In the genomic region with DNA sequence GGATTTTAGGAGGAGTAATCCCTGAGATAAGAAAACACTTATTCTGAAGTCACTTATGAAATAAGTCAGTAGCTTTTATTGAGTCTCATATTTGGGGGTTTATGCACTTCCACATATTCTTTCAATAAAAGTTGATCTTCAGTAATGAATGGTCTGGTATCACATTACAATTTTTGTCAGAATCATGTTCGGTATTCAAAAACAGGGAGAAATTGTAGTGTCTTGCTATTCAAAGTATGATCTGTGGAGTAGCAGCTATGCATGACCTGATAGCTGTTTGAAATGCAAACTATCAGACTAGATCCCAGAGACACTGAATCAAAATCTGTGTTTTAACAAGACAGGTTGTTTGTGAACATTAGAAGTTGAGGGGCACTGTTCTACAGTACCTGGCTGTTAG, we compare ENCODE assay signal across 25 cellular contexts.
A peak's percentile ranks its signal among the peaks of the same experiment; 100 is the strongest.
DNase-seq lines count a peak whose midpoint lies in the region; ATAC-seq, FAIRE-seq and TF ChIP-seq lines count a peak whose summit lies in the region.
"Had no signal": no experiment of that assay in that cellular context is flagged by ENCODE, and none has a peak within 500 bp of the region (broad histone marks: within the 10 kb centered on the region; RNA-seq: fewer than 3 reads in every experiment).

No MANE protein-coding gene starts in this region.

- peaks cover 77% of the 10 kb centered on the region for H3K4me1 Mint-ChIP-seq in HFFc6 (ENCODE audit: low read depth)
- H3K4me1 Mint-ChIP-seq in astrocyte (ENCODE audit: low read depth, unreplicated experiment) = peaks cover 6% of the 10 kb centered on the region
- H3K4me1 Mint-ChIP-seq: CD4-positive, CD25-positive, alpha-beta regulatory T cell; T-cell had no signal

- H3K9ac ChIP-seq in astrocyte (ENCODE audit: low read length) = no peak overlapping the region

- H3K4me2 ChIP-seq in astrocyte (ENCODE audit: low read length) = no peak overlapping the region

- in situ Hi-C loops in KBM-7 (cut with MboI; ENCODE audit: low pct_unique_long_range_greater_than_20kb, low sequenced_read_pairs) = no loop called here

- DNase-seq in AG09319 (ENCODE audit: extremely low read depth, low read depth) (peak; percentile 7), HFFc6 (no peak), astrocyte (ENCODE audit: low read depth) (no peak), iris pigment epithelial cell (ENCODE audit: low read depth) (peak; percentile 58), COR-L47 (lab: John Stamatoyannopoulos, UW) (no peak), KBM-7 (no peak)
- DNase-seq: BE2C; CD4-positive, CD25-positive, alpha-beta regulatory T cell; KG1; MG63; NCI-H1105 treated with DMSO at 0.1 percent for 48 hours; NCI-H2029; NCI-H446 treated with DMSO at 0.1 percent for 48 hours; NCI-H526; NCI-H82; NK-92 treated with Interleukin-12 subunit alpha and Interleukin-12 subunit beta, amount 100 ng/mL, for 24 hours; PC-3; T-cell had no signal

- no peak overlapping the region for H3K27ac ChIP-seq in astrocyte (ENCODE audit: low read depth, low read length)

- no peaks in the 10 kb centered on the region for H3K36me3 ChIP-seq in astrocyte (ENCODE audit: insufficient read depth, low read length)
- H3K36me3 ChIP-seq: BE2C had no signal

- no peaks in the 10 kb centered on the region for H4K20me1 ChIP-seq in astrocyte (ENCODE audit: insufficient read depth, low read length)

- no peak for TF ChIP-seq CTCF in AG09319 (IDR thresholded peaks at IDR 0.05; ENCODE audit: low read depth, low read length)
- TF ChIP-seq CTCF in HFFc6 (IDR thresholded peaks at IDR 0.05) = no peak
- no peak for TF ChIP-seq CTCF in astrocyte (IDR thresholded peaks at IDR 0.05; ENCODE audit: insufficient read depth, low read depth, low read length)

- H3K9me3 Mint-ChIP-seq in HFFc6 = peaks cover 12% of the 10 kb centered on the region; the same call in 1 of the 2 replicates
- no peaks in the 10 kb centered on the region for H3K9me3 Mint-ChIP-seq in astrocyte (ENCODE audit: unreplicated experiment)

- H3K27me3 Mint-ChIP-seq in HFFc6 (ENCODE audit: insufficient read depth) = no peaks in the 10 kb centered on the region
- peaks cover 2% of the 10 kb centered on the region for H3K27me3 Mint-ChIP-seq in astrocyte (ENCODE audit: low read depth, unreplicated experiment)
- H3K27me3 Mint-ChIP-seq: CD4-positive, CD25-positive, alpha-beta regulatory T cell; T-cell had no signal

- H3K36me3 Mint-ChIP-seq in HFFc6 (ENCODE audit: low read depth) = peaks cover 12% of the 10 kb centered on the region
- H3K36me3 Mint-ChIP-seq in astrocyte (ENCODE audit: low read depth, unreplicated experiment) = no peaks in the 10 kb centered on the region
- H3K36me3 Mint-ChIP-seq: CD4-positive, CD25-positive, alpha-beta regulatory T cell; T-cell had no signal

- ATAC-seq in GM18870 (IDR thresholded peaks at IDR 0.05; ENCODE audit: unreplicated experiment) (no peak), GM21515 (IDR thresholded peaks at IDR 0.05; ENCODE audit: unreplicated experiment) (no peak)
- ATAC-seq: HCT116, PC-3, T-cell had no signal

- no peaks in the 10 kb centered on the region for H3K79me2 ChIP-seq in astrocyte (ENCODE audit: insufficient read depth, low read length)

- H3K4me3 Mint-ChIP-seq in HFFc6 (no peak overlapping the region), astrocyte (ENCODE audit: unreplicated experiment) (no peak overlapping the region)
- H3K4me3 Mint-ChIP-seq: CD4-positive, CD25-positive, alpha-beta regulatory T cell; T-cell had no signal

- H3K27ac Mint-ChIP-seq in HFFc6 (peak overlapping the region; percentile 53), astrocyte (ENCODE audit: unreplicated experiment) (no peak overlapping the region)
- H3K27ac Mint-ChIP-seq: CD4-positive, CD25-positive, alpha-beta regulatory T cell; T-cell had no signal

- no peak overlapping the region for H2AFZ ChIP-seq in astrocyte (ENCODE audit: low read depth, low read length)

- H3K4me1 ChIP-seq in astrocyte (ENCODE audit: insufficient read depth, low read length) = no peaks in the 10 kb centered on the region
- H3K4me1 ChIP-seq: BE2C had no signal

- H3K4me3 ChIP-seq in astrocyte (ENCODE audit: insufficient read depth, low read depth, low read length) = no peak overlapping the region
- H3K4me3 ChIP-seq: MG63 had no signal

- H3K9me3 ChIP-seq in astrocyte (ENCODE audit: insufficient read depth, low read depth, low read length) = peaks cover 3% of the 10 kb centered on the region
- H3K9me3 ChIP-seq: BE2C had no signal

- H3K27me3 ChIP-seq in astrocyte (ENCODE audit: insufficient read depth, low read length) = no peaks in the 10 kb centered on the region
- H3K27me3 ChIP-seq: BE2C, MG63 had no signal

- peak; percentile 5 for FAIRE-seq in astrocyte (lab: Jason Lieb, UNC)
- FAIRE-seq: D721Med, GM18507, H1, HTR-8/SVneo had no signal

Comparison
In these comparisons a context has a peak if more than half of its experiments do, and no peak if none do; other contexts are left out.
1. DNase-seq: peak in AG09319 (single experiment) and iris pigment epithelial cell (single experiment); none in HFFc6 (single experiment), astrocyte (single experiment), COR-L47 (single experiment) and KBM-7 (single experiment).